23 cellular contexts compared by ENCODE assay signal in genomic region chr18:47492691-47493090, GRCh38.
"Had no signal": no experiment of that assay in that cellular context is flagged by ENCODE, and none has a peak within 500 bp of the region (broad histone marks: within the 10 kb centered on the region; RNA-seq: fewer than 3 reads in every experiment).

No MANE protein-coding gene starts in this region.

- DNase-seq: hypothalamus; immature natural killer cell; kidney; left ventricle myocardium inferior; mesendoderm; naive thymus-derived CD4-positive, alpha-beta T cell; ovary; right lobe of liver; stimulated activated CD4-positive, alpha-beta T cell treated with anti-CD3 and anti-CD28 coated beads, Interleukin-1b, Interleukin-23, amount 100 ng/mL, for 48 hours; stimulated activated CD4-positive, alpha-beta T cell treated with anti-CD3 and anti-CD28 coated beads, Interleukin-2, amount 100 ng/mL, for 48 hours; stimulated activated CD4-positive, alpha-beta T cell treated with anti-CD3 and anti-CD28 coated beads, Interleukin-4, amount 100 ng/mL, for 4 hours; stimulated activated CD8-positive, alpha-beta memory T cell treated with anti-CD3 and anti-CD28 coated beads, Interleukin-4, amount 100 ng/mL, for 48 hours; stimulated activated naive B cell treated with anti-CD40 and anti-IgM and Interleukin-4, amounts not matched to agents 10 μg/mL and 1 μg/mL and 100 μg/mL, for 72 hours; stimulated activated naive CD8-positive, alpha-beta T cell treated with anti-CD3 and anti-CD28 coated beads, Interleukin-15, Interleukin-2, amounts not matched to agents 100 U/mL and 50 U/mL, for 24 hours; stomach; testis; thyroid gland; trophoblast cell; upper lobe of right lung had no signal

- H3K4me3 ChIP-seq: left ventricle myocardium inferior, lung, ovary, right atrium auricular region, right lobe of liver, smooth muscle cell, stomach, testis, thyroid gland, upper lobe of right lung had no signal

- H3K27me3 ChIP-seq: ovary, right atrium auricular region, right lobe of liver, stomach, testis, thyroid gland, upper lobe of right lung had no signal

- H3K36me3 ChIP-seq: left ventricle myocardium inferior, ovary, right atrium auricular region, right lobe of liver, stomach, thyroid gland, upper lobe of right lung had no signal

- H3K4me1 ChIP-seq: right atrium auricular region, right lobe of liver, stomach, testis, thyroid gland, upper lobe of right lung had no signal

- H3K27ac ChIP-seq: left ventricle myocardium inferior, ovary, right atrium auricular region, right lobe of liver, stomach, testis, thyroid gland, upper lobe of right lung had no signal

- H3K9me3 ChIP-seq: left ventricle myocardium inferior, ovary, right atrium auricular region, right lobe of liver, testis, thyroid gland, upper lobe of right lung had no signal

- ATAC-seq: naive thymus-derived CD4-positive, alpha-beta T cell; natural killer cell treated with Interleukin-12 subunit alpha and Interleukin-12 subunit beta and Interleukin-15 and Interleukin-18, amount 100 ng/mL, for 72 hours; right lobe of liver; stimulated activated naive B cell treated with anti-CD40 and anti-IgM and Interleukin-4, amounts not matched to agents 10 μg/mL and 1 μg/mL and 100 μg/mL, for 72 hours; stimulated activated naive CD8-positive, alpha-beta T cell treated with anti-CD3 and anti-CD28 coated beads, Interleukin-15, Interleukin-2, amounts not matched to agents 100 U/mL and 50 U/mL, for 24 hours; upper lobe of right lung had no signal
